ENCODE assay signal across 20 cellular contexts in genomic region chr5:149410071-149410470, GRCh38. TPM values are rescaled to one million over a fixed set of nuclear protein-coding genes. Genes with fewer than 3 reads are reported as not detected.
A peak's percentile ranks its signal among the peaks of the same experiment; 100 is the strongest.
DNase-seq lines count a peak whose midpoint lies in the region; ATAC-seq, FAIRE-seq and TF ChIP-seq lines count a peak whose summit lies in the region.
"Had no signal": no experiment of that assay in that cellular context is flagged by ENCODE, and none has a peak within 500 bp of the region (broad histone marks: within the 10 kb centered on the region; RNA-seq: fewer than 3 reads in every experiment).

No MANE protein-coding gene starts in this region.

- peak overlapping the region; percentile 94 for H3K4me3 Mint-ChIP-seq in astrocyte (ENCODE audit: unreplicated experiment)
- H3K4me3 Mint-ChIP-seq: activated T-helper 17 cell treated with anti-CD3 and anti-CD28 coated beads, Interleukin-2, amount 50 U/mL, for 72 hours; CD8-positive, alpha-beta memory T cell had no signal

- WGBS in upper lobe of left lung, 2 donors: 73 to 79% methylated on average over 2 to 7 of the region's 7 CpGs

- H3K4me3 ChIP-seq in astrocyte (ENCODE audit: insufficient read depth, low read depth, low read length): peak overlapping the region; percentile 89
- peak overlapping the region; percentile 87 for H3K4me3 ChIP-seq in fibroblast of villous mesenchyme (ENCODE audit: low read depth, low read length)
- H3K4me3 ChIP-seq in osteoblast (ENCODE audit: insufficient read depth, low read length): peak overlapping the region; percentile 75
- peak overlapping the region in 3 of 4 donors; percentile 37 to 51 (median 48) for H3K4me3 ChIP-seq in upper lobe of left lung

- H3K4me1 ChIP-seq in astrocyte (ENCODE audit: insufficient read depth, low read length): peaks cover 68% of the 10 kb centered on the region
- H3K4me1 ChIP-seq in osteoblast (ENCODE audit: insufficient read depth, low read length): peaks cover 81% of the 10 kb centered on the region
- peaks cover 0 to 9% (median 6%) of the 10 kb centered on the region in 4 donors for H3K4me1 ChIP-seq in upper lobe of left lung

- TF ChIP-seq CTCF in astrocyte (IDR thresholded peaks at IDR 0.05; ENCODE audit: insufficient read depth, low read depth, low read length) (no peak), fibroblast of villous mesenchyme (IDR thresholded peaks at IDR 0.05; ENCODE audit: insufficient read depth, low read depth, low read length) (no peak), osteoblast (IDR thresholded peaks at IDR 0.05; ENCODE audit: extremely low read depth, low read depth, low read length) (no peak), upper lobe of left lung (IDR thresholded peaks at IDR 0.05) (no peak)

- H3K9me3 ChIP-seq in astrocyte (ENCODE audit: insufficient read depth, low read depth, low read length): no peaks in the 10 kb centered on the region
- no peaks in the 10 kb centered on the region for H3K9me3 ChIP-seq in osteoblast (ENCODE audit: low read depth, low read length)
- H3K9me3 ChIP-seq in upper lobe of left lung: no peaks in the 10 kb centered on the region

- H3K9ac ChIP-seq in astrocyte (ENCODE audit: low read length): peak overlapping the region; percentile 93

- peaks cover 81% of the 10 kb centered on the region for H4K20me1 ChIP-seq in astrocyte (ENCODE audit: insufficient read depth, low read length)
- peaks cover 77% of the 10 kb centered on the region for H4K20me1 ChIP-seq in osteoblast (ENCODE audit: insufficient read depth, low read length)

- FAIRE-seq in astrocyte (lab: Jason Lieb, UNC): no peak
- FAIRE-seq: endometrium, G401.6, GM18507, H54 had no signal

- peaks cover 5% of the 10 kb centered on the region for H3K36me3 Mint-ChIP-seq in astrocyte (ENCODE audit: low read depth, unreplicated experiment)
- H3K36me3 Mint-ChIP-seq: brain; CD8-positive, alpha-beta memory T cell had no signal

- DNase-seq in astrocyte (ENCODE audit: low read depth): no peak
- peak; percentile 24 for DNase-seq in fibroblast of villous mesenchyme (ENCODE audit: low read depth)
- no peak for DNase-seq in osteoblast (ENCODE audit: insufficient read length, low spot score, missing footprints)
- no peak for DNase-seq in upper lobe of left lung
- no peak for DNase-seq in SKM-1 (lab: John Stamatoyannopoulos, UW; ENCODE audit: unreplicated experiment)
- no peak for DNase-seq in NCI-H526 treated with DMSO at 0.1 percent for 48 hours (lab: John Stamatoyannopoulos, UW)
- DNase-seq: CD8-positive, alpha-beta memory T cell; hippocampal formation; NCI-H1930; NCI-H774; stimulated activated CD4-positive, alpha-beta T cell treated with anti-CD3 and anti-CD28 coated beads, Interleukin-2, amount 100 ng/mL, for 24 hours had no signal

- H3K79me2 ChIP-seq in astrocyte (ENCODE audit: insufficient read depth, low read length) (peaks cover 85% of the 10 kb centered on the region), osteoblast (ENCODE audit: insufficient read depth, low read length) (peaks cover 87% of the 10 kb centered on the region)

- H3K27ac Mint-ChIP-seq in astrocyte (ENCODE audit: unreplicated experiment): no peak overlapping the region
- H3K27ac Mint-ChIP-seq: activated T-helper 17 cell treated with anti-CD3 and anti-CD28 coated beads, Interleukin-2, amount 50 U/mL, for 72 hours; CD8-positive, alpha-beta memory T cell had no signal

- TF ChIP-seq POLR2A in upper lobe of left lung (IDR thresholded peaks at IDR 0.05): no peak

- TF ChIP-seq EP300 in upper lobe of left lung (IDR thresholded peaks at IDR 0.05): no peak

- no peaks in the 10 kb centered on the region for H3K9me3 Mint-ChIP-seq in astrocyte (ENCODE audit: unreplicated experiment)
- H3K9me3 Mint-ChIP-seq: activated T-helper 17 cell treated with anti-CD3 and anti-CD28 coated beads, Interleukin-2, amount 50 U/mL, for 72 hours; brain; CD8-positive, alpha-beta memory T cell had no signal

- H3K27me3 ChIP-seq in astrocyte (ENCODE audit: insufficient read depth, low read length) (no peaks in the 10 kb centered on the region), osteoblast (ENCODE audit: insufficient read depth, low read length) (no peaks in the 10 kb centered on the region), upper lobe of left lung (no peaks in the 10 kb centered on the region)

- no peak for ATAC-seq in upper lobe of left lung (ENCODE audit: low FRiP score in 2 of 2)
- no peak for ATAC-seq in HG03457 (IDR thresholded peaks at IDR 0.05; ENCODE audit: unreplicated experiment)
- ATAC-seq: activated T-helper 17 cell treated with anti-CD3 and anti-CD28 coated beads, Interleukin-2, amount 50 U/mL, for 72 hours had no signal

- H3K4me1 Mint-ChIP-seq in astrocyte (ENCODE audit: low read depth, unreplicated experiment): peaks cover 52% of the 10 kb centered on the region
- H3K4me1 Mint-ChIP-seq: activated T-helper 17 cell treated with anti-CD3 and anti-CD28 coated beads, Interleukin-2, amount 50 U/mL, for 72 hours; CD8-positive, alpha-beta memory T cell had no signal

- H2AFZ ChIP-seq in astrocyte (ENCODE audit: low read depth, low read length) (no peak overlapping the region), osteoblast (ENCODE audit: low read length) (no peak overlapping the region)

- H3K36me3 ChIP-seq in astrocyte (ENCODE audit: insufficient read depth, low read length) (peaks cover 3% of the 10 kb centered on the region), osteoblast (ENCODE audit: insufficient read depth, low read length) (peaks cover 63% of the 10 kb centered on the region), upper lobe of left lung (no peaks in the 10 kb centered on the region)

- H3K4me2 ChIP-seq in astrocyte (ENCODE audit: low read length) (peak overlapping the region; percentile 96), osteoblast (ENCODE audit: insufficient read depth, low read length) (peak overlapping the region; percentile 87)

- no peak overlapping the region for H3K27ac ChIP-seq in astrocyte (ENCODE audit: low read depth, low read length)
- peak overlapping the region; percentile 99 for H3K27ac ChIP-seq in osteoblast (ENCODE audit: low read depth, low read length)
- peak overlapping the region; percentile 71 to 93 (median 78) for H3K27ac ChIP-seq in upper lobe of left lung

- H3K27me3 Mint-ChIP-seq in astrocyte (ENCODE audit: low read depth, unreplicated experiment): no peaks in the 10 kb centered on the region

RNA-seq across cellular contexts. Expression of gene IL17B, which starts 31.0 kb away (rescaled TPM):
- 0.54 and 0.60 TPM in 2 replicates for total RNA-seq in astrocyte
- 1.3 TPM in 1 of 2 replicates, not detected in the other for total RNA-seq in fibroblast of villous mesenchyme
- 0.29 TPM in 1 of 2 replicates, not detected in the other for total RNA-seq in osteoblast
- total RNA-seq in upper lobe of left lung: 1 to 10 TPM in 1 of 6 donors, not detected in 5; 2.4 TPM
- total RNA-seq: activated T-helper 17 cell treated with anti-CD3 and anti-CD28 coated beads, Interleukin-2, amount 50 U/mL, for 72 hours; CD8-positive, alpha-beta memory T cell; LHCN-M2; lung microvascular endothelial cell had no signal

RNA-seq across cellular contexts. Expression of gene PCYOX1L, which starts 52.2 kb away (rescaled TPM):
- total RNA-seq in astrocyte: 16.6 and 21.8 TPM in 2 replicates
- total RNA-seq in fibroblast of villous mesenchyme: 6.4 and 11.7 TPM in 2 replicates
- 4.3 and 4.7 TPM in 2 replicates for total RNA-seq in osteoblast
- total RNA-seq in upper lobe of left lung: 10 to 100 TPM in 1 of 6 donors, 1 to 10 TPM in 5; 3.2 to 10.1 (median 5.0) TPM
